Comparison of ENCODE assay signal across 1 cellular context in genomic region chr19:7698583-7698982, GRCh38.
TF ChIP-seq lines count a peak whose summit lies in the region.

No MANE protein-coding gene starts in this region.

TF ChIP-seq in HCT116, 20 proteins besides CTCF, POLR2A, EP300 and RAD21:
- no peak for TF ChIP-seq ZNF274 (IDR thresholded peaks at IDR 0.05; ENCODE audit: low read depth, low read length)
- TF ChIP-seq ZBTB33 (IDR thresholded peaks at IDR 0.05; ENCODE audit: extremely low read depth, insufficient replicate concordance, low read length): no peak
- no peak for TF ChIP-seq POLR2AphosphoS5 (IDR thresholded peaks at IDR 0.05; ENCODE audit: low read depth, low read length)
- no peak for TF ChIP-seq MAX (IDR thresholded peaks at IDR 0.05)
- no peak for TF ChIP-seq SP1 (IDR thresholded peaks at IDR 0.05; ENCODE audit: low read depth)
- no peak for TF ChIP-seq CBX3 (IDR thresholded peaks at IDR 0.05; ENCODE audit: low read depth)
